In genomic region chr18:51011709-51012108, GRCh38 we compare ENCODE assay signal across 24 cellular contexts.
"Had no signal": no experiment of that assay in that cellular context is flagged by ENCODE, and none has a peak within 500 bp of the region (broad histone marks: within the 10 kb centered on the region; RNA-seq: fewer than 3 reads in every experiment).

No MANE protein-coding gene starts in this region.

- H3K4me3 ChIP-seq: esophagus muscularis mucosa, lung, pancreas, right atrium auricular region, smooth muscle cell, suprapubic skin, thyroid gland, vagina had no signal

- H3K36me3 ChIP-seq: neutrophil, pancreas, right atrium auricular region, suprapubic skin, thyroid gland, vagina had no signal

- H3K27me3 ChIP-seq: esophagus muscularis mucosa, neutrophil, pancreas, right atrium auricular region, suprapubic skin, thyroid gland, vagina had no signal

- ATAC-seq: left lobe of liver; natural killer cell treated with Interleukin-12 subunit alpha and Interleukin-12 subunit beta and Interleukin-15 and Interleukin-18, amount 100 ng/mL, for 72 hours; pancreas; sciatic nerve; stimulated activated naive CD8-positive, alpha-beta T cell treated with anti-CD3 and anti-CD28 coated beads, Interleukin-15, amount 100 ng/mL, for 72 hours had no signal

- H3K4me1 ChIP-seq: pancreas, suprapubic skin, vagina had no signal

- H3K27ac ChIP-seq: esophagus muscularis mucosa, neutrophil, pancreas, right atrium auricular region, suprapubic skin, thyroid gland, vagina had no signal

- DNase-seq: effector CD8-positive, alpha-beta T cell; endodermal cell; hypothalamus; immature natural killer cell; naive B cell; pancreas; stimulated activated CD4-positive, alpha-beta T cell treated with anti-CD3 and anti-CD28 coated beads, Interleukin-12 subunit alpha, Interleukin-12 subunit beta, amount 100 ng/mL, for 4 hours; stimulated activated CD4-positive, alpha-beta T cell treated with anti-CD3 and anti-CD28 coated beads, Interleukin-1b, Interleukin-23, amount 100 ng/mL, for 48 hours; stimulated activated CD4-positive, alpha-beta T cell treated with anti-CD3 and anti-CD28 coated beads, Interleukin-4, amount 100 ng/mL, for 1 hour; stimulated activated CD8-positive, alpha-beta memory T cell treated with anti-CD3 and anti-CD28 coated beads, Interleukin-4, amount 100 ng/mL, for 48 hours; stimulated activated naive CD4-positive, alpha-beta T cell; stimulated activated naive CD8-positive, alpha-beta T cell treated with anti-CD3 and anti-CD28 coated beads, Interleukin-15, amount 100 ng/mL, for 72 hours; thyroid gland; trophoblast cell had no signal

- H3K9me3 ChIP-seq: esophagus muscularis mucosa, neutrophil, pancreas, right atrium auricular region, suprapubic skin, thyroid gland, vagina had no signal
